1 cellular context compared by ENCODE assay signal in genomic region chr1:46298387-46298786, GRCh38.
TF ChIP-seq lines count a peak whose summit lies in the region.

No MANE protein-coding gene starts in this region.

TF ChIP-seq in HEK293, 187 proteins besides CTCF, POLR2A, EP300 and RAD21 (continued from another document):
- TF ChIP-seq ZNF518A (tag by site-specific recombination; conservative IDR thresholded peaks at IDR 0.05; ENCODE audit: low read depth) = no peak
- no peak for TF ChIP-seq ZNF585B (tag by site-specific recombination; IDR thresholded peaks at IDR 0.05)
TF ChIP-seq in HEK293: peak in this region for 10.
